Comparison of ENCODE assay signal across 8 cellular contexts in the genomic region with DNA sequence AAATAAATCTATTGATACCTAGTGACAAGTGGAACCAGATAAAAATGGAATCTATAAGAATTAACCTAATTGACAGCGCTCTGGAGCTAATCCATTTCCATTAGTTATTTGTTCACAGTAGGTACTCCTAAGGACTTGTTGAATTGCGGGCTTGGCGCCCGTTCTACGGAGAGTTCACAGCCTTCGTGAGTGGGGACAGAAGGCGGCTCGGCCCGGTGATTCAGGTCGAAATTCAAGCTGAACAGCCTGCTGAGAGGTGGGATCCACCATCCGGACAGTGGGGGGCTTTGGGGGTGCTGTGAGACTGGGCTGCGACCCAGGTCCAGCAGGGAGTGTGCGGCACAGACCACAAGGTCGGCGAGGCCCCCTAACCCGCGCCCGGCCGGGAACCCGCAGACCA. TPM values are rescaled to one million over a fixed set of nuclear protein-coding genes. Genes with fewer than 3 reads are reported as not detected.
DNase-seq lines count a peak whose midpoint lies in the region; ATAC-seq and TF ChIP-seq lines count a peak whose summit lies in the region.

No MANE protein-coding gene starts in this region.

- in situ Hi-C loops in astrocyte of the cerebellum (cut with HindIII; ENCODE audit: low sequenced_read_pairs) = no loop called here

- peaks cover 33% of the 10 kb centered on the region for H3K4me1 Mint-ChIP-seq in activated naive CD4-positive, alpha-beta T cell treated with anti-CD3 and anti-CD28 coated beads, Interleukin-2, amount 10 ng/mL, durations not matched to agents 7 days and 5 days

- peak overlapping the region; percentile 82 for H3K27ac Mint-ChIP-seq in activated naive CD4-positive, alpha-beta T cell treated with anti-CD3 and anti-CD28 coated beads, Interleukin-2, amount 10 ng/mL, durations not matched to agents 7 days and 5 days

- H3K4me1 ChIP-seq in iPS-18a (ENCODE audit: control insufficient read depth, low read depth, low read length) = peaks cover 26% of the 10 kb centered on the region

- H3K4me3 ChIP-seq in astrocyte of the cerebellum (ENCODE audit: low read depth, low read length) (peak overlapping the region; percentile 53), iPS-18a (ENCODE audit: low read length) (peak overlapping the region; percentile 98), skin epidermis (peak overlapping the region; percentile 65 to 100 (median 89))

- no peak for ATAC-seq in activated CD4-positive, CD25-positive, alpha-beta regulatory T cell treated with anti-CD3 and anti-CD28 coated beads, Interleukin-2, amount 50 U/mL, for 24 hours

- DNase-seq in activated naive CD4-positive, alpha-beta T cell treated with anti-CD3 and anti-CD28 coated beads, Interleukin-2, amount 10 ng/mL, durations not matched to agents 7 days and 5 days = no peak
- no peak for DNase-seq in activated naive CD4-positive, alpha-beta T cell treated with Interleukin-2 at 50 U/mL for 16 hours
- peak; percentile 23 for DNase-seq in NCI-H2029 treated with DMSO at 0.1 percent for 48 hours (lab: John Stamatoyannopoulos, UW)
- no peak for DNase-seq in astrocyte of the cerebellum (ENCODE audit: low read depth)
- no peak for DNase-seq in H4 (ENCODE audit: low spot score)

- no peaks in the 10 kb centered on the region for H3K9me3 Mint-ChIP-seq in activated naive CD4-positive, alpha-beta T cell treated with anti-CD3 and anti-CD28 coated beads, Interleukin-2, amount 10 ng/mL, durations not matched to agents 7 days and 5 days

- no peak for TF ChIP-seq CTCF in astrocyte of the cerebellum (IDR thresholded peaks at IDR 0.05; ENCODE audit: low read depth, low read length, missing control alignments)

- peak overlapping the region; percentile 96 for H3K9ac ChIP-seq in iPS-18a (ENCODE audit: low read length)

- peaks cover 12% of the 10 kb centered on the region for H3K36me3 Mint-ChIP-seq in activated naive CD4-positive, alpha-beta T cell treated with anti-CD3 and anti-CD28 coated beads, Interleukin-2, amount 10 ng/mL, durations not matched to agents 7 days and 5 days

- H3K9me3 ChIP-seq in iPS-18a (ENCODE audit: control insufficient read depth, low read depth, low read length) = no peaks in the 10 kb centered on the region

- CTCF ChIA-PET in activated naive CD4-positive, alpha-beta T cell treated with anti-CD3 and anti-CD28 coated beads, Interleukin-2, amount 10 ng/mL, durations not matched to agents 7 days and 5 days (lab: Charles Lee) = interaction anchor here (1.2 kb wide), 1 partner anchor 239 kb away, joined by 3 read pairs; no protein-coding TSS in a partner anchor

- H3K4me3 Mint-ChIP-seq in activated naive CD4-positive, alpha-beta T cell treated with anti-CD3 and anti-CD28 coated beads, Interleukin-2, amount 10 ng/mL, durations not matched to agents 7 days and 5 days = peak overlapping the region; percentile 85

- H3K27me3 ChIP-seq in iPS-18a (ENCODE audit: control insufficient read depth, insufficient read depth, low read length) = peaks cover 10% of the 10 kb centered on the region

- peaks cover 12% of the 10 kb centered on the region for H3K27me3 Mint-ChIP-seq in activated naive CD4-positive, alpha-beta T cell treated with anti-CD3 and anti-CD28 coated beads, Interleukin-2, amount 10 ng/mL, durations not matched to agents 7 days and 5 days

- H3K27ac ChIP-seq in iPS-18a (ENCODE audit: low read length) = no peak overlapping the region
- H3K27ac ChIP-seq in skin epidermis = peak overlapping the region; percentile 96 to 100 (median 99)

- no peaks in the 10 kb centered on the region for H3K36me3 ChIP-seq in iPS-18a (ENCODE audit: control insufficient read depth, low read depth, low read length)

RNA-seq across cellular contexts. Expression of gene CTNNB1, which starts 0.8 kb away (rescaled TPM):
- total RNA-seq in H4 (2014; rRNA removed; shearing (Covaris generic)) = 262 and 315 TPM in 2 replicates
